In genomic region chr5:345404-346195, GRCh38 we compare ENCODE assay signal across 16 cellular contexts. TPM values are rescaled to one million over a fixed set of nuclear protein-coding genes. Genes with fewer than 3 reads are reported as not detected.
DNase-seq lines count a peak whose midpoint lies in the region; ATAC-seq, FAIRE-seq and TF ChIP-seq lines count a peak whose summit lies in the region.
"Had no signal": no experiment of that assay in that cellular context is flagged by ENCODE, and none has a peak within 500 bp of the region (broad histone marks: within the 10 kb centered on the region; RNA-seq: fewer than 3 reads in every experiment).

No MANE protein-coding gene starts in this region.

- peaks cover 22 to 48% of the 10 kb centered on the region in 2 donors for H3K27me3 Mint-ChIP-seq in T-cell

- no peak overlapping the region for H3K4me2 ChIP-seq in hepatocyte

- H3K79me2 ChIP-seq in hepatocyte, result no peaks in the 10 kb centered on the region

- no peak for FAIRE-seq in GM19239 (lab: Jason Lieb, UNC)
- FAIRE-seq: frontal cortex, G401.6, GM18507, kidney had no signal

- WGBS in hepatocyte (ENCODE audit: low lambda C conversion rate, missing lambda C conversion rate), result 58% methylated on average over 20 of the region's 22 CpGs

- H3K4me1 ChIP-seq in hepatocyte (ENCODE audit: insufficient read depth), result peaks cover 9% of the 10 kb centered on the region

- no peak overlapping the region for H3K4me3 ChIP-seq in hepatocyte

- H3K4me1 Mint-ChIP-seq in T-cell, result peaks cover 5 to 19% (median 5%) of the 10 kb centered on the region in 3 donors

- POLR2A ChIA-PET in T-cell (lab: Charles Lee), result no interaction called here

- CTCF ChIA-PET in T-cell (lab: Charles Lee), result no interaction called here

- no peaks in the 10 kb centered on the region for H3K36me3 Mint-ChIP-seq in T-cell
- H3K36me3 Mint-ChIP-seq: CD14-positive monocyte had no signal

- peak overlapping the region; percentile 57 for H3K27ac ChIP-seq in hepatocyte

- no peaks in the 10 kb centered on the region for H3K9me2 ChIP-seq in hepatocyte (replicated peaks; ENCODE audit: insufficient read depth)

- DNase-seq in 8988T (peak; percentile 38), D341Med (ENCODE audit: low spot score) (peak; percentile 40), T-cell (no peak), hepatocyte (ENCODE audit: low spot score) (no peak), COR-L47 (lab: John Stamatoyannopoulos, UW) (no peak), GM19239 (ENCODE audit: insufficient read length, low spot score) (no peak)
- no peak for DNase-seq in activated CD4-positive, CD25-positive, alpha-beta regulatory T cell (lab: John Stamatoyannopoulos, UW)
- DNase-seq: kidney, NCI-H1105 treated with DMSO at 0.1 percent for 48 hours, NCI-H446 treated with DMSO at 0.1 percent for 48 hours, RPMI8226 had no signal

- no peaks in the 10 kb centered on the region for H3K36me3 ChIP-seq in hepatocyte (replicated peaks; ENCODE audit: insufficient read depth, low read depth)

- peak overlapping the region in 2 of 3 donors; percentile 13 to 43 for H3K4me3 Mint-ChIP-seq in T-cell
- H3K4me3 Mint-ChIP-seq: CD14-positive monocyte had no signal

- H4K20me1 ChIP-seq in hepatocyte (ENCODE audit: insufficient read depth, poor library complexity, severe bottlenecking), result no peaks in the 10 kb centered on the region

- H3K9me3 Mint-ChIP-seq in T-cell, result no peaks in the 10 kb centered on the region

- H3K27ac Mint-ChIP-seq in T-cell, result no peak overlapping the region
- H3K27ac Mint-ChIP-seq: CD14-positive monocyte had no signal

- ATAC-seq in T-cell (replicated peaks in 1 of 4), result no peak
- no peak for ATAC-seq in HG03175 (IDR thresholded peaks at IDR 0.05; ENCODE audit: unreplicated experiment)

- no peaks in the 10 kb centered on the region for H3K27me3 ChIP-seq in hepatocyte

- H3K9me3 ChIP-seq in hepatocyte (ENCODE audit: low read depth), result no peaks in the 10 kb centered on the region

- TF ChIP-seq CTCF in hepatocyte (IDR thresholded peaks at IDR 0.05; ENCODE audit: poor library complexity), result no peak

- no peak overlapping the region for H2AFZ ChIP-seq in hepatocyte

RNA-seq across cellular contexts. Expression of gene AHRR, which starts 24.1 kb away (rescaled TPM):
- total RNA-seq in T-cell (10 to 100 TPM in 1 of 5 donors, 1 to 10 TPM in 3, under 1 TPM in 1; 0.55 to 13.5 (median 3.4) TPM), hepatocyte (1.8 and 2.6 TPM in 2 replicates)
- 1.8 and 2.4 TPM in 2 replicates for polyA plus RNA-seq in hepatocyte

Comparison
In these comparisons a context has a peak if more than half of its experiments do, and no peak if none do; other contexts are left out.
1. DNase-seq: peak in 8988T (single experiment) and D341Med (single experiment); none in T-cell (0 of 34), hepatocyte (single experiment), activated CD4-positive, CD25-positive, alpha-beta regulatory T cell (0 of 4), COR-L47 (single experiment) and GM19239 (single experiment).